Comparison of ENCODE assay signal across 9 cellular contexts in the genomic region with DNA sequence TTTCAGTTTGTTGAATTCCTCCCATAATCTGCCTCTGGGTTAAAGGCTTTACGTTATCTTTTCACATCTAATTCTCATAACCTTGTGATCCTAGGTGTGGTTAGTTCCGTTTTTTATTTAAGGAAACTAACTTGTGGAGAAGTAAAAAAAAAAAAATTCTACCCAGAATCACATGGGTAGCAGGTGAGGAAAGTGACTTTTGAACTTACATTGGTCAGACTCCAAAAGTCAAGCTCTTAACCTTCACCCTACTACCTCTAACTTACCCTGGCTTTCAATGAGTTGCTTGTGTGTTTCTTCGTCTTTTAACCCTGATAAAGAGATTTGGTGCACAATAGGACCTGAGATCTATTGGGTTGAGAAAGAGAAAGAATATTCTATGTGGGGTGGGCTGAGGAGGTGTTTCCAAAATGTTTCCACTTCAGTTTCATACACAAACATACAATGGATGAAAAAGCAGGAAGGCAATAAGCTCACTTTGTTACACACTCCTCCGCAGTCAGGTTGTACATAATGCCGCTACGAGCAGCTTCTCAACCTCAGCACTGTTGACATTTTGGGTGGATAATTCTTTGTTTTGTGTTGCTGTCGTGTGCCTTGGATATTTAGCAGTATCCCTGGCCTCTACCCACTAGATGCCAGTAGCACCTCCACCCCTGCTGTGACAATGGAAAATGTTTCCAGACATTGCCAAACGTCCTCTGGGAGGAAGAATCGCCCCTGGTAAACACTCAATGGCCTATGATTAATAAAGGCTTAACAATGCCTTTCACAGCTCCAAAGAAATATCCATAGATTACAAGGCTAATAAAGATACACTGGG.
A peak's percentile ranks its signal among the peaks of the same experiment; 100 is the strongest.
DNase-seq lines count a peak whose midpoint lies in the region; ATAC-seq, FAIRE-seq and TF ChIP-seq lines count a peak whose summit lies in the region.
"Had no signal": no experiment of that assay in that cellular context is flagged by ENCODE, and none has a peak within 500 bp of the region (broad histone marks: within the 10 kb centered on the region; RNA-seq: fewer than 3 reads in every experiment).

No MANE protein-coding gene starts in this region.

- H3K79me2 ChIP-seq in K562 (ENCODE audit: control insufficient read depth, insufficient read depth, low read length): no peaks in the 10 kb centered on the region

- no peak overlapping the region for H3K9ac ChIP-seq in K562 (ENCODE audit: insufficient read depth in 1 of 2, low read depth in 2 of 2, low read length in 2 of 2)

- intact Hi-C loops in K562 (cut with micrococcal nuclease) (no loop called here), esophagus muscularis mucosa (cut with DNase I) (no loop called here), spleen (cut with DNase I; ENCODE audit: low total_unique reads) (no loop called here)

- FAIRE-seq in HTR-8/SVneo (lab: Jason Lieb, UNC): peak; percentile 86
- no peak for FAIRE-seq in K562 (lab: Jason Lieb, UNC)

- H3K4me3 ChIP-seq in K562: no peak overlapping the region
- no peak overlapping the region for H3K4me3 ChIP-seq in esophagus muscularis mucosa
- no peak overlapping the region for H3K4me3 ChIP-seq in spleen

- H3K4me2 ChIP-seq in K562 (ENCODE audit: insufficient read depth, low read length): no peak overlapping the region

- TF ChIP-seq CTCF in 22Rv1 (IDR thresholded peaks at IDR 0.05) (no peak; the same call in 1 of the 2 replicates), K562 (IDR thresholded peaks at IDR 0.05 in 2 of 3, conservative IDR thresholded peaks at IDR 0.05 in 1 of 3; ENCODE audit: insufficient read depth in 2 of 3, low read depth in 1 of 3, low read length in 3 of 3) (no peak), esophagus muscularis mucosa (IDR thresholded peaks at IDR 0.05) (no peak), spleen (IDR thresholded peaks at IDR 0.05 in 8 of 11, conservative IDR thresholded peaks at IDR 0.05 in 3 of 11) (no peak)

- H3K9me1 ChIP-seq in K562 (ENCODE audit: control insufficient read depth, insufficient read depth, low read length): no peaks in the 10 kb centered on the region

- H3K9me3 ChIP-seq in K562 (replicated peaks; ENCODE audit: control insufficient read depth, insufficient read depth, low read depth, low read length) (no peaks in the 10 kb centered on the region), esophagus muscularis mucosa (no peaks in the 10 kb centered on the region), spleen (no peaks in the 10 kb centered on the region)

- peak overlapping the region; percentile 100 for H3K27ac ChIP-seq in 22Rv1
- H3K27ac ChIP-seq in K562 (ENCODE audit: extremely low read depth, low read depth, low read length): no peak overlapping the region
- no peak overlapping the region for H3K27ac ChIP-seq in esophagus muscularis mucosa (replicated peaks in 1 of 4)
- H3K27ac ChIP-seq in spleen: no peak overlapping the region

- TF ChIP-seq POLR2A in K562 (conservative IDR thresholded peaks at IDR 0.05): no peak
- no peak for TF ChIP-seq POLR2A in esophagus muscularis mucosa (IDR thresholded peaks at IDR 0.05; ENCODE audit: low read depth)
- TF ChIP-seq POLR2A in spleen (IDR thresholded peaks at IDR 0.05): no peak

- POLR2A ChIA-PET in K562 (lab: Yijun Ruan, JAX): interaction anchor here (0.6 to 1.0 kb wide), 5 partner anchors 14 to 424 kb away, joined by 3 to 4 read pairs (median 3); no protein-coding TSS in a partner anchor

- H2AFZ ChIP-seq in K562 (ENCODE audit: low read depth, low read length): peak overlapping the region; percentile 65

- ATAC-seq in K562: no peak; the same call in 2 of the 3 replicates

- TF ChIP-seq RAD21 in K562 (CRISPR knock-in tag; conservative IDR thresholded peaks at IDR 0.05 in 1 of 2, IDR thresholded peaks at IDR 0.05 in 1 of 2): no peak

- H3K4me1 ChIP-seq in K562 (replicated peaks in 1 of 2; ENCODE audit: control insufficient read depth in 2 of 2, insufficient read depth in 2 of 2, low read length in 2 of 2): peaks cover 0 to 5% of the 10 kb centered on the region in 2 experiments; a peak in 2 of 5 replicates
- peaks cover 0 to 5% (median 0%) of the 10 kb centered on the region in 4 donors for H3K4me1 ChIP-seq in esophagus muscularis mucosa
- H3K4me1 ChIP-seq in spleen: peaks cover 10 to 27% (median 15%) of the 10 kb centered on the region in 6 donors

- H3K27me3 ChIP-seq in K562 (ENCODE audit: control insufficient read depth in 2 of 2, insufficient read depth in 2 of 2, low read length in 2 of 2): no peaks in the 10 kb centered on the region
- H3K27me3 ChIP-seq in esophagus muscularis mucosa: no peaks in the 10 kb centered on the region
- no peaks in the 10 kb centered on the region for H3K27me3 ChIP-seq in spleen (replicated peaks in 1 of 7)

- H3K36me3 ChIP-seq in K562 (ENCODE audit: control insufficient read depth, insufficient read depth, low read length) (no peaks in the 10 kb centered on the region), esophagus muscularis mucosa (no peaks in the 10 kb centered on the region), spleen (no peaks in the 10 kb centered on the region)

- CTCF ChIA-PET in K562 (lab: Yijun Ruan, JAX; ENCODE audit: low intra/inter-chr PET ratio): no interaction called here

- no peak; the same call in 1 of the 2 replicates for TF ChIP-seq EP300 in K562 (IDR thresholded peaks at IDR 0.05; ENCODE audit: low read length)
- no peak for TF ChIP-seq EP300 in esophagus muscularis mucosa (IDR thresholded peaks at IDR 0.05)

- no peak for DNase-seq in HTR-8/SVneo (ENCODE audit: insufficient read length, low spot score)
- DNase-seq in K562 (ENCODE audit: extremely low read depth in 1 of 4, low spot score in 3 of 4): no peak
- peak; percentile 34 to 68 for DNase-seq in lung microvascular endothelial cell (ENCODE audit: low read depth in 2 of 2)
- no peak for DNase-seq in esophagus muscularis mucosa (ENCODE audit: extremely low spot score)
- DNase-seq in spleen: no peak
- no peak for DNase-seq in occipital lobe (lab: John Stamatoyannopoulos, UW)
- DNase-seq in NCI-H524 (lab: John Stamatoyannopoulos, UW): no peak
- DNase-seq: hippocampal formation had no signal

- 32% methylated on average over 9 of the region's 9 CpGs for WGBS in K562 (ENCODE audit: insufficient coverage, low coverage, missing lambda C conversion rate)
- 73% methylated on average over 9 of the region's 9 CpGs for WGBS in esophagus muscularis mucosa
- 65 to 70% (median 65%) methylated on average over 9 of the region's 9 CpGs for WGBS in spleen, 5 donors

- no TSS peak for BruUV-seq in K562 (replicated peaks; lab: Mats Ljungman, UMichigan)

- no peaks in the 10 kb centered on the region for H4K20me1 ChIP-seq in K562 (replicated peaks; ENCODE audit: control insufficient read depth, insufficient read depth, low read length)

- in situ Hi-C loops in K562 (cut with MboI): no loop called here

TF ChIP-seq in K562, 482 proteins besides CTCF, POLR2A, EP300 and RAD21 (continues in another document):
- TF ChIP-seq DNMT1 (IDR thresholded peaks at IDR 0.05) (no peak), ZNF282 (CRISPR knock-in tag; IDR thresholded peaks at IDR 0.05) (no peak), SNIP1 (IDR thresholded peaks at IDR 0.05; ENCODE audit: low read depth) (no peak), MBD2 (IDR thresholded peaks at IDR 0.05; ENCODE audit: borderline replicate concordance, low read depth) (no peak), CEBPG (CRISPR knock-in tag; IDR thresholded peaks at IDR 0.05) (no peak), CEBPG (tag; conservative IDR thresholded peaks at IDR 0.05 in 1 of 2, IDR thresholded peaks at IDR 0.05 in 1 of 2) (no peak), TAF15 (IDR thresholded peaks at IDR 0.05; ENCODE audit: low read depth, low read length) (no peak)
- TF ChIP-seq, protein P1, sequence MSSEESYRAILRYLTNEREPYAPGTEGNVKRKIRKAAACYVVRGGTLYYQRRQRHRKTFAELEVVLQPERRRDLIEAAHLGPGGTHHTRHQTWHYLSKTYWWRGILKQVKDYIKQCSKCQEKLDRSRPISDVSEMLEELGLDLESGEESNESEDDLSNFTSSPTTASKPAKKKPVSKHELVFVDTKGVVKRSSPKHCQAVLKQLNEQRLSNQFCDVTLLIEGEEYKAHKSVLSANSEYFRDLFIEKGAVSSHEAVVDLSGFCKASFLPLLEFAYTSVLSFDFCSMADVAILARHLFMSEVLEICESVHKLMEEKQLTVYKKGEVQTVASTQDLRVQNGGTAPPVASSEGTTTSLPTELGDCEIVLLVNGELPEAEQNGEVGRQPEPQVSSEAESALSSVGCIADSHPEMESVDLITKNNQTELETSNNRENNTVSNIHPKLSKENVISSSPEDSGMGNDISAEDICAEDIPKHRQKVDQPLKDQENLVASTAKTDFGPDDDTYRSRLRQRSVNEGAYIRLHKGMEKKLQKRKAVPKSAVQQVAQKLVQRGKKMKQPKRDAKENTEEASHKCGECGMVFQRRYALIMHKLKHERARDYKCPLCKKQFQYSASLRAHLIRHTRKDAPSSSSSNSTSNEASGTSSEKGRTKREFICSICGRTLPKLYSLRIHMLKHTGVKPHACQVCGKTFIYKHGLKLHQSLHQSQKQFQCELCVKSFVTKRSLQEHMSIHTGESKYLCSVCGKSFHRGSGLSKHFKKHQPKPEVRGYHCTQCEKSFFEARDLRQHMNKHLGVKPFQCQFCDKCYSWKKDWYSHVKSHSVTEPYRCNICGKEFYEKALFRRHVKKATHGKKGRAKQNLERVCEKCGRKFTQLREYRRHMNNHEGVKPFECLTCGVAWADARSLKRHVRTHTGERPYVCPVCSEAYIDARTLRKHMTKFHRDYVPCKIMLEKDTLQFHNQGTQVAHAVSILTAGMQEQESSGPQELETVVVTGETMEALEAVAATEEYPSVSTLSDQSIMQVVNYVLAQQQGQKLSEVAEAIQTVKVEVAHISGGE (CRISPR knock-in tag; IDR thresholded peaks at IDR 0.05): peak in 1 of 3 experiments; percentile 96; a peak in 2 of 6 replicates
- TF ChIP-seq, protein P2, sequence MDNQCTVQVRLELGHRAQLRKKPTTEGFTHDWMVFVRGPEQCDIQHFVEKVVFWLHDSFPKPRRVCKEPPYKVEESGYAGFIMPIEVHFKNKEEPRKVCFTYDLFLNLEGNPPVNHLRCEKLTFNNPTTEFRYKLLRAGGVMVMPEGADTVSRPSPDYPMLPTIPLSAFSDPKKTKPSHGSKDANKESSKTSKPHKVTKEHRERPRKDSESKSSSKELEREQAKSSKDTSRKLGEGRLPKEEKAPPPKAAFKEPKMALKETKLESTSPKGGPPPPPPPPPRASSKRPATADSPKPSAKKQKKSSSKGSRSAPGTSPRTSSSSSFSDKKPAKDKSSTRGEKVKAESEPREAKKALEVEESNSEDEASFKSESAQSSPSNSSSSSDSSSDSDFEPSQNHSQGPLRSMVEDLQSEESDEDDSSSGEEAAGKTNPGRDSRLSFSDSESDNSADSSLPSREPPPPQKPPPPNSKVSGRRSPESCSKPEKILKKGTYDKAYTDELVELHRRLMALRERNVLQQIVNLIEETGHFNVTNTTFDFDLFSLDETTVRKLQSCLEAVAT (IDR thresholded peaks at IDR 0.05): no peak

Comparison
In these comparisons a context has a peak if more than half of its experiments do, and no peak if none do; other contexts are left out.
1. DNase-seq: peak in lung microvascular endothelial cell (2 of 2); none in HTR-8/SVneo (single experiment), K562 (0 of 4), esophagus muscularis mucosa (single experiment), spleen (single experiment), occipital lobe (single experiment) and NCI-H524 (0 of 2).